Comparison of ENCODE assay signal across 15 cellular contexts in genomic region chr14:93957333-93957710, GRCh38. TPM values are rescaled to one million over a fixed set of nuclear protein-coding genes. Genes with fewer than 3 reads are reported as not detected.
DNase-seq lines count a peak whose midpoint lies in the region; ATAC-seq, FAIRE-seq and TF ChIP-seq lines count a peak whose summit lies in the region.
"Had no signal": no experiment of that assay in that cellular context is flagged by ENCODE, and none has a peak within 500 bp of the region (broad histone marks: within the 10 kb centered on the region; RNA-seq: fewer than 3 reads in every experiment).

No MANE protein-coding gene starts in this region.

- H3K27ac Mint-ChIP-seq in T-helper 1 cell treated with Interleukin-12 subunit alpha and Interleukin-12 subunit beta and Interleukin-4 antibody, amounts not matched to agents 30 μg/mL and 1 μg/mL, for 36 hours, result peak overlapping the region; percentile 98

- TF ChIP-seq RAD21 in H1 (IDR thresholded peaks at IDR 0.05 in 1 of 2, conservative IDR thresholded peaks at IDR 0.05 in 1 of 2; ENCODE audit: low read depth in 2 of 2, low read length in 2 of 2), result no peak

- H3K4me3 ChIP-seq in OCI-LY3 (ENCODE audit: low read length) (no peak overlapping the region), H1 (ENCODE audit: extremely low read depth in 1 of 4, insufficient read depth in 2 of 4, low read depth in 3 of 4, low read length in 4 of 4) (no peak overlapping the region), skeletal muscle tissue (ENCODE audit: low read length in 3 of 3) (peak overlapping the region in 1 of 3 donors; percentile 52)
- H3K4me3 ChIP-seq: coronary artery, K562 had no signal

- H3K36me3 Mint-ChIP-seq in T-helper 1 cell treated with Interleukin-12 subunit alpha and Interleukin-12 subunit beta and Interleukin-4 antibody, amounts not matched to agents 30 μg/mL and 1 μg/mL, for 36 hours (ENCODE audit: low read depth), result peaks cover 36% of the 10 kb centered on the region

- H3K9ac ChIP-seq in OCI-LY3 (ENCODE audit: low read length) (peak overlapping the region; percentile 70; the same call in 1 of the 2 replicates), H1 (replicated peaks in 1 of 4; ENCODE audit: extremely low read depth in 1 of 4, low read depth in 3 of 4, low read length in 3 of 4) (no peak overlapping the region), skeletal muscle tissue (ENCODE audit: low read depth in 1 of 3, low read length in 3 of 3) (peak overlapping the region; percentile 24 to 75 (median 40))

- H4K5ac ChIP-seq in H1 (ENCODE audit: insufficient read length, low read depth, low read length), result no peak overlapping the region

- no peak overlapping the region for H2BK120ac ChIP-seq in H1 (replicated peaks; ENCODE audit: low read depth, low read length)

- no peaks in the 10 kb centered on the region for H3K9me3 Mint-ChIP-seq in T-helper 1 cell treated with Interleukin-12 subunit alpha and Interleukin-12 subunit beta and Interleukin-4 antibody, amounts not matched to agents 30 μg/mL and 1 μg/mL, for 36 hours

- POLR2A ChIA-PET in H1 (lab: Charles Lee; ENCODE audit: partially characterized antibody), result no interaction called here

- H3K4ac ChIP-seq in H1 (replicated peaks; ENCODE audit: insufficient read length, low read depth, low read length), result no peak overlapping the region

- H3K4me1 ChIP-seq in OCI-LY3 (ENCODE audit: low read length) (peaks cover 94% of the 10 kb centered on the region), H1 (replicated peaks in 1 of 4; ENCODE audit: control insufficient read depth in 3 of 4, insufficient read depth in 4 of 4, low read length in 3 of 4) (peaks cover 0 to 17% (median 10%) of the 10 kb centered on the region in 4 experiments; a peak in 5 of 7 replicates), skeletal muscle tissue (ENCODE audit: control insufficient read depth in 3 of 3, insufficient read depth in 3 of 3, low read length in 3 of 3) (peaks cover 90 to 95% (median 90%) of the 10 kb centered on the region in 3 donors)

- H3K79me1 ChIP-seq in H1 (ENCODE audit: low read depth, low read length), result no peaks in the 10 kb centered on the region

- no peak overlapping the region for H2AK5ac ChIP-seq in H1 (ENCODE audit: low read depth, low read length)

- 0 out of 2 replicates have a peak overlapping the region, but pooled peaks have one; percentile 36 for H2BK15ac ChIP-seq in H1 (ENCODE audit: low read length)

- peak overlapping the region; percentile 83 for H3K4me3 Mint-ChIP-seq in T-helper 1 cell treated with Interleukin-12 subunit alpha and Interleukin-12 subunit beta and Interleukin-4 antibody, amounts not matched to agents 30 μg/mL and 1 μg/mL, for 36 hours

- H3K18ac ChIP-seq in H1 (ENCODE audit: extremely low read depth, low read length), result no peak overlapping the region

- TF ChIP-seq CTCF in OCI-LY3 (IDR thresholded peaks at IDR 0.05; ENCODE audit: low read depth, low read length) (no peak), H1 (IDR thresholded peaks at IDR 0.05; ENCODE audit: control extremely low read depth in 1 of 3, insufficient read depth in 1 of 3, low read depth in 1 of 3, low read length in 3 of 3) (no peak)

- FAIRE-seq in H1 (lab: Jason Lieb, UNC), result no peak
- FAIRE-seq: K562 had no signal

- no peaks in the 10 kb centered on the region for H3K23me2 ChIP-seq in H1 (ENCODE audit: low read depth, low read length)

- H2BK12ac ChIP-seq in H1 (ENCODE audit: low read depth, low read length), result peak overlapping the region; percentile 5; the same call in 1 of the 2 replicates

- peaks cover 91% of the 10 kb centered on the region for H3K4me1 Mint-ChIP-seq in T-helper 1 cell treated with Interleukin-12 subunit alpha and Interleukin-12 subunit beta and Interleukin-4 antibody, amounts not matched to agents 30 μg/mL and 1 μg/mL, for 36 hours (ENCODE audit: low read depth)

- H3K27me3 Mint-ChIP-seq in T-helper 1 cell treated with Interleukin-12 subunit alpha and Interleukin-12 subunit beta and Interleukin-4 antibody, amounts not matched to agents 30 μg/mL and 1 μg/mL, for 36 hours (ENCODE audit: low read depth), result no peaks in the 10 kb centered on the region

- no peak overlapping the region for H4K91ac ChIP-seq in H1 (replicated peaks; ENCODE audit: insufficient read length, low read length)

- H3K9me3 ChIP-seq in OCI-LY3 (ENCODE audit: insufficient read depth, low read length) (no peaks in the 10 kb centered on the region), H1 (ENCODE audit: insufficient read depth in 2 of 2, low read depth in 1 of 2, low read length in 1 of 2) (no peaks in the 10 kb centered on the region), skeletal muscle tissue (ENCODE audit: control insufficient read depth in 3 of 3, low read length in 3 of 3) (no peaks in the 10 kb centered on the region)

- TF ChIP-seq EP300 in H1 (IDR thresholded peaks at IDR 0.05; ENCODE audit: borderline replicate concordance in 1 of 2, low read depth in 2 of 2, low read length in 2 of 2), result no peak

- H3K14ac ChIP-seq in H1 (ENCODE audit: insufficient read length), result no peak overlapping the region

- H4K20me1 ChIP-seq in OCI-LY3 (ENCODE audit: insufficient read depth, low read length) (no peaks in the 10 kb centered on the region), H1 (replicated peaks in 1 of 2; ENCODE audit: control insufficient read depth in 1 of 2, insufficient read depth in 2 of 2, low read length in 2 of 2) (no peaks in the 10 kb centered on the region)

- H3K23ac ChIP-seq in H1 (ENCODE audit: insufficient read length), result no peak overlapping the region

- 80% methylated on average over 7 of the region's 7 CpGs; no CpG with 5 or more reads in 1 of the 2 experiments for whole genome bisulfite sequencing in H1 (ENCODE audit: extremely low coverage in 1 of 2, insufficient coverage in 1 of 2, insufficient read length in 1 of 2, insufficient replicate concordance in 2 of 2, low coverage in 1 of 2, low lambda C conversion rate in 2 of 2, missing lambda C conversion rate in 1 of 2), 2 experiments

- DNase-seq in T-helper 1 cell (no peak), H1 (ENCODE audit: low read depth in 1 of 2, low spot score in 2 of 2) (no peak), NCI-H1694 treated with DMSO at 0.1 percent for 48 hours (lab: John Stamatoyannopoulos, UW) (no peak), AG08396 (ENCODE audit: low spot score) (no peak)
- DNase-seq: NCI-H2029 had no signal

- H3K36me3 ChIP-seq in OCI-LY3 (replicated peaks; ENCODE audit: low read depth, low read length) (no peaks in the 10 kb centered on the region), H1 (ENCODE audit: control insufficient read depth in 2 of 4, insufficient read depth in 4 of 4, low read length in 3 of 4) (no peaks in the 10 kb centered on the region), skeletal muscle tissue (ENCODE audit: control insufficient read depth in 3 of 3, insufficient read depth in 3 of 3, low read length in 3 of 3) (peaks cover 61 to 87% (median 75%) of the 10 kb centered on the region in 3 donors)

- H3K27ac ChIP-seq in OCI-LY3 (ENCODE audit: low read length), result peak overlapping the region; percentile 20; the same call in 1 of the 2 replicates
- H3K27ac ChIP-seq in H1 (ENCODE audit: low read depth, low read length), result no peak overlapping the region
- peak overlapping the region; percentile 73 for H3K27ac ChIP-seq in skeletal muscle tissue (ENCODE audit: low read depth, low read length)

- H3K27me3 ChIP-seq in OCI-LY3 (ENCODE audit: low read depth, low read length), result no peaks in the 10 kb centered on the region; the same call in 1 of the 2 replicates
- no peaks in the 10 kb centered on the region for H3K27me3 ChIP-seq in H1 (replicated peaks in 1 of 4; ENCODE audit: control insufficient read depth in 3 of 4, extremely low read depth in 1 of 4, insufficient read depth in 3 of 4, low read length in 3 of 4)
- no peaks in the 10 kb centered on the region for H3K27me3 ChIP-seq in skeletal muscle tissue (ENCODE audit: control insufficient read depth in 3 of 3, insufficient read depth in 3 of 3, low read length in 3 of 3)

- peak overlapping the region; percentile 81 for H3K4me2 ChIP-seq in OCI-LY3 (ENCODE audit: low read length)
- no peak overlapping the region for H3K4me2 ChIP-seq in H1 (ENCODE audit: insufficient read depth in 1 of 2, low read depth in 2 of 2, low read length in 2 of 2)

- H4K8ac ChIP-seq in H1 (ENCODE audit: extremely low read depth, insufficient read depth, low read length), result no peak overlapping the region

- H2AFZ ChIP-seq in OCI-LY3 (ENCODE audit: low read depth, low read length), result no peak overlapping the region
- H2AFZ ChIP-seq in H1 (ENCODE audit: low read length), result no peak overlapping the region

- CTCF ChIA-PET in H1 (lab: Charles Lee; ENCODE audit: partially characterized antibody), result interaction anchor here (1.2 to 8.1 kb wide), 6 partner anchors 15 to 47 kb away, joined by 3 to 57 read pairs (median 6); partner anchors contain the start of genes ASB2 and CCDC197

- H2BK20ac ChIP-seq in H1 (ENCODE audit: low read length), result no peak overlapping the region

- H3K79me2 ChIP-seq in OCI-LY3 (ENCODE audit: low read length) (no peaks in the 10 kb centered on the region), H1 (ENCODE audit: control insufficient read depth in 1 of 2, insufficient read depth in 2 of 2, low read length in 2 of 2) (no peaks in the 10 kb centered on the region)

- H3K56ac ChIP-seq in H1 (replicated peaks; ENCODE audit: insufficient read length, low read depth, low read length), result no peak overlapping the region

- ATAC-seq in HG03378 (IDR thresholded peaks at IDR 0.05; ENCODE audit: unreplicated experiment), result no peak
- ATAC-seq: K562, left lobe of liver had no signal

- TF ChIP-seq POLR2A in H1 (IDR thresholded peaks at IDR 0.05; ENCODE audit: control extremely low read depth in 1 of 2, low read depth in 2 of 2, low read length in 2 of 2), result no peak

- peak overlapping the region; percentile 28; the same call in 1 of the 2 replicates for H2BK5ac ChIP-seq in H1 (ENCODE audit: low read depth, low read length)

RNA-seq across cellular contexts. Expression of gene ASB2, which starts 19.0 kb away (rescaled TPM):
- total RNA-seq in H1 (2021; fragmentation: NEBNext Ultra II Directional; extraction: Animal tissue kit (Norgen Biotek cat#: 25700)), result 0.77 and 1.0 TPM in 2 replicates
- 2.1 and 3.2 TPM in 2 replicates for polyA plus RNA-seq in H1 (2011; rRNA removed)
- 1.3 TPM for polyA plus RNA-seq in H1 (2011; cell fraction: cytosol; rRNA removed)
- polyA plus RNA-seq in H1 (2011; cell fraction: nucleus; rRNA removed), result 0.91 TPM
- polyA plus RNA-seq in H1 (2012, experiment 1 of 2), result 0.37 to 0.97 TPM (median 0.77 TPM) in 4 replicates
- 0.47 TPM for polyA plus RNA-seq in H1 (2012, experiment 2 of 2)
- polyA plus RNA-seq in H1 (2013, experiment 1 of 2), result 0.83 TPM
- 1.2 TPM for polyA plus RNA-seq in H1 (2013, experiment 2 of 2)
- 1.2 and 2.1 TPM in 2 replicates for polyA minus RNA-seq in H1 (2011; rRNA and poly(A)+ RNA removed)
- 3.7 TPM for polyA minus RNA-seq in H1 (2011; cell fraction: cytosol; rRNA and poly(A)+ RNA removed)
- 1.9 TPM for polyA minus RNA-seq in H1 (2011; cell fraction: nucleus; rRNA and poly(A)+ RNA removed)
- total RNA-seq in skeletal muscle tissue, result 16.2 TPM
- total RNA-seq: A172, K562 had no signal
- polyA plus RNA-seq: K562 had no signal

RNA-seq across cellular contexts. Expression of gene FAM181A, which starts 30.2 kb away (rescaled TPM):
- not detected in 2 replicates for total RNA-seq in H1 (2021; fragmentation: NEBNext Ultra II Directional; extraction: Animal tissue kit (Norgen Biotek cat#: 25700))
- not detected in 2 replicates for polyA plus RNA-seq in H1 (2011; rRNA removed)
- polyA plus RNA-seq in H1 (2011; cell fraction: cytosol; rRNA removed), result not detected
- polyA plus RNA-seq in H1 (2011; cell fraction: nucleus; rRNA removed), result not detected
- not detected in 4 replicates for polyA plus RNA-seq in H1 (2012, experiment 1 of 2)
- not detected for polyA plus RNA-seq in H1 (2012, experiment 2 of 2)
- polyA plus RNA-seq in H1 (2013, experiment 1 of 2), result not detected
- polyA plus RNA-seq in H1 (2013, experiment 2 of 2), result not detected
- polyA minus RNA-seq in H1 (2011; rRNA and poly(A)+ RNA removed), result not detected in 2 replicates
- polyA minus RNA-seq in H1 (2011; cell fraction: cytosol; rRNA and poly(A)+ RNA removed), result not detected
- polyA minus RNA-seq in H1 (2011; cell fraction: nucleus; rRNA and poly(A)+ RNA removed), result not detected
- total RNA-seq in skeletal muscle tissue, result not detected
- total RNA-seq: A172, fibroblast of villous mesenchyme, K562, left lobe of liver, omental fat pad had no signal
- polyA plus RNA-seq: K562 had no signal

RNA-seq across cellular contexts. Expression of gene CCDC197, which starts 39.8 kb away (rescaled TPM):
- not detected in 2 replicates for total RNA-seq in H1 (2021; fragmentation: NEBNext Ultra II Directional; extraction: Animal tissue kit (Norgen Biotek cat#: 25700))
- not detected in 2 replicates for polyA plus RNA-seq in H1 (2011; rRNA removed)
- polyA plus RNA-seq in H1 (2011; cell fraction: cytosol; rRNA removed), result not detected
- polyA plus RNA-seq in H1 (2011; cell fraction: nucleus; rRNA removed), result not detected
- polyA plus RNA-seq in H1 (2012, experiment 1 of 2), result not detected in 4 replicates
- not detected for polyA plus RNA-seq in H1 (2012, experiment 2 of 2)
- not detected for polyA plus RNA-seq in H1 (2013, experiment 1 of 2)
- polyA plus RNA-seq in H1 (2013, experiment 2 of 2), result not detected
- not detected in 2 replicates for polyA minus RNA-seq in H1 (2011; rRNA and poly(A)+ RNA removed)
- not detected for polyA minus RNA-seq in H1 (2011; cell fraction: cytosol; rRNA and poly(A)+ RNA removed)
- polyA minus RNA-seq in H1 (2011; cell fraction: nucleus; rRNA and poly(A)+ RNA removed), result not detected
- not detected for total RNA-seq in skeletal muscle tissue
- total RNA-seq: A172, fibroblast of villous mesenchyme, K562, left lobe of liver, omental fat pad had no signal
- polyA plus RNA-seq: K562 had no signal

Comparison
In these comparisons a context has a peak if more than half of its experiments do, and no peak if none do; other contexts are left out.
1. H3K9ac ChIP-seq: peak in OCI-LY3 (single experiment) and skeletal muscle tissue (3 of 3); none in H1 (0 of 4).